Comparison of ENCODE assay signal across 21 cellular contexts in genomic region chr10:27628631-27629030, GRCh38.
"Had no signal": no experiment of that assay in that cellular context is flagged by ENCODE, and none has a peak within 500 bp of the region (broad histone marks: within the 10 kb centered on the region; RNA-seq: fewer than 3 reads in every experiment).

No MANE protein-coding gene starts in this region.

- DNase-seq: activated CD4-positive, alpha-beta memory T cell treated with anti-CD3 and anti-CD28 coated beads for 36 hours; activated CD4-positive, alpha-beta T cell treated with anti-CD3 and anti-CD28 coated beads, Interleukin-2, amount 10 ng/mL, durations not matched to agents 7 days and 5 days; activated CD4-positive, CD25-positive, alpha-beta regulatory T cell; activated CD8-positive, alpha-beta memory T cell treated with anti-CD3 and anti-CD28 coated beads for 24 hours; activated effector memory CD4-positive, alpha-beta T cell treated with anti-CD3 and anti-CD28 coated beads, Interleukin-2, amount 50 U/mL, for 16 hours; activated naive CD4-positive, alpha-beta T cell treated with anti-CD3 and anti-CD28 coated beads for 36 hours; activated T-cell treated with anti-CD3 and anti-CD28 coated beads, Interleukin-2, amount 50 U/mL, for 4 hours; amygdala; cerebellar nuclear complex; Kasumi-1; NCI-H1417; NCI-H2029; NCI-H510A treated with DMSO at 0.1 percent for 48 hours; NCI-H69; NK-92 treated with Interleukin-12 subunit alpha and Interleukin-12 subunit beta, amount 100 ng/mL, for 24 hours; OCI-M1; RPMI8226; SK-N-SH; T-helper 1 cell had no signal

- ATAC-seq: activated T-cell treated with anti-CD3 and anti-CD28 coated beads, Interleukin-2, amount 50 U/mL, for 4 hours; Panc1; Right ventricle myocardium inferior had no signal
